ENCODE assay signal across 17 cellular contexts in genomic region chr5:30505014-30505886, GRCh38.
DNase-seq lines count a peak whose midpoint lies in the region; ATAC-seq and TF ChIP-seq lines count a peak whose summit lies in the region.
"Had no signal": no experiment of that assay in that cellular context is flagged by ENCODE, and none has a peak within 500 bp of the region (broad histone marks: within the 10 kb centered on the region; RNA-seq: fewer than 3 reads in every experiment).

No MANE protein-coding gene starts in this region.

- no peaks in the 10 kb centered on the region for H3K36me3 Mint-ChIP-seq in endothelial cell (ENCODE audit: low read depth, unreplicated experiment)
- H3K36me3 Mint-ChIP-seq: activated naive CD4-positive, alpha-beta T cell treated with anti-CD3 and anti-CD28 coated beads, Interleukin-2, amount 10 ng/mL, durations not matched to agents 7 days and 5 days; T-cell had no signal

- no peaks in the 10 kb centered on the region for H3K27me3 Mint-ChIP-seq in endothelial cell (ENCODE audit: unreplicated experiment)
- H3K27me3 Mint-ChIP-seq: activated naive CD4-positive, alpha-beta T cell treated with anti-CD3 and anti-CD28 coated beads, Interleukin-2, amount 10 ng/mL, durations not matched to agents 7 days and 5 days; dendritic cell treated with granulocyte-macrophage colony-stimulating factor and Interleukin-4, amounts not matched to agents 40 ng/mL and 50 ng/mL, for 4 days; T-cell had no signal

- H3K27ac Mint-ChIP-seq in endothelial cell (ENCODE audit: unreplicated experiment) = peak overlapping the region; percentile 68
- H3K27ac Mint-ChIP-seq: activated naive CD4-positive, alpha-beta T cell treated with anti-CD3 and anti-CD28 coated beads, Interleukin-2, amount 10 ng/mL, durations not matched to agents 7 days and 5 days; dendritic cell treated with granulocyte-macrophage colony-stimulating factor and Interleukin-4, amounts not matched to agents 40 ng/mL and 50 ng/mL, for 4 days; T-cell had no signal

- no peaks in the 10 kb centered on the region for H3K9me3 Mint-ChIP-seq in endothelial cell (ENCODE audit: unreplicated experiment)
- H3K9me3 Mint-ChIP-seq: H9 had no signal

- no peak for ATAC-seq in HG02571 (IDR thresholded peaks at IDR 0.05; ENCODE audit: unreplicated experiment)
- ATAC-seq: T-cell had no signal

- no peaks in the 10 kb centered on the region for H3K36me3 ChIP-seq in mesodermal cell (ENCODE audit: control insufficient read depth, insufficient read depth, low read length)
- H3K36me3 ChIP-seq: BLaER1, spleen had no signal

- H3K4me1 ChIP-seq in mesodermal cell (ENCODE audit: control insufficient read depth, insufficient read depth, low read length, poor library complexity, severe bottlenecking) = peaks cover 22% of the 10 kb centered on the region
- H3K4me1 ChIP-seq: BLaER1, spleen had no signal

- no peak overlapping the region for H3K4me3 ChIP-seq in mesodermal cell (ENCODE audit: extremely low read depth, insufficient read depth, low read length, poor library complexity, severe bottlenecking)
- H3K4me3 ChIP-seq: BLaER1, spleen had no signal

- 78 to 80% methylated on average over 1 of the region's 4 CpGs for WGBS in mesodermal cell (ENCODE audit: insufficient coverage in 2 of 2), 2 experiments

- H3K4me3 Mint-ChIP-seq in endothelial cell (ENCODE audit: unreplicated experiment) = no peak overlapping the region
- H3K4me3 Mint-ChIP-seq: activated naive CD4-positive, alpha-beta T cell treated with anti-CD3 and anti-CD28 coated beads, Interleukin-2, amount 10 ng/mL, durations not matched to agents 7 days and 5 days; dendritic cell treated with granulocyte-macrophage colony-stimulating factor and Interleukin-4, amounts not matched to agents 40 ng/mL and 50 ng/mL, for 4 days; H9; T-cell had no signal

- DNase-seq in DMS53 treated with DMSO at 0.1 percent for 48 hours (lab: John Stamatoyannopoulos, UW; ENCODE audit: unreplicated experiment) = peak; percentile 60
- peak; percentile 19 for DNase-seq in NCI-H774 (lab: John Stamatoyannopoulos, UW)
- DNase-seq in endothelial cell (ENCODE audit: low spot score) = no peak
- no peak for DNase-seq in NCI-H2107 (lab: John Stamatoyannopoulos, UW)
- no peak for DNase-seq in hepatic stellate cell (ENCODE audit: low spot score)
- no peak for DNase-seq in T-helper 2 cell
- DNase-seq: activated CD4-positive, alpha-beta T cell treated with anti-CD3 and anti-CD28 coated beads, Interleukin-2, amount 50 U/mL, for 1 hour; activated naive CD4-positive, alpha-beta T cell treated with anti-CD3 and anti-CD28 coated beads, Interleukin-2, amount 10 ng/mL, durations not matched to agents 7 days and 5 days; H9; MM.1S; NCI-H524 treated with DMSO at 0.1 percent for 48 hours; spleen; T-cell had no signal

- no peak for TF ChIP-seq CTCF in endothelial cell (IDR thresholded peaks at IDR 0.05; ENCODE audit: unreplicated experiment)

- no peaks in the 10 kb centered on the region for H3K9me3 ChIP-seq in mesodermal cell (ENCODE audit: control insufficient read depth, low read length)
- H3K9me3 ChIP-seq: BLaER1 had no signal

- peaks cover 7% of the 10 kb centered on the region for H3K4me1 Mint-ChIP-seq in endothelial cell (ENCODE audit: unreplicated experiment)
- H3K4me1 Mint-ChIP-seq: activated naive CD4-positive, alpha-beta T cell treated with anti-CD3 and anti-CD28 coated beads, Interleukin-2, amount 10 ng/mL, durations not matched to agents 7 days and 5 days; T-cell had no signal

- H3K27ac ChIP-seq in mesodermal cell (ENCODE audit: low read depth, low read length, severe bottlenecking) = peak overlapping the region; percentile 100
- H3K27ac ChIP-seq: BLaER1, spleen had no signal

Comparison
In these comparisons a context has a peak if more than half of its experiments do, and no peak if none do; other contexts are left out.
1. DNase-seq: peak in DMS53 treated with DMSO at 0.1 percent for 48 hours (single experiment) and NCI-H774 (single experiment); none in endothelial cell (single experiment), NCI-H2107 (single experiment), hepatic stellate cell (single experiment) and T-helper 2 cell (0 of 5).